ENCODE assay signal across 15 cellular contexts in the genomic region with DNA sequence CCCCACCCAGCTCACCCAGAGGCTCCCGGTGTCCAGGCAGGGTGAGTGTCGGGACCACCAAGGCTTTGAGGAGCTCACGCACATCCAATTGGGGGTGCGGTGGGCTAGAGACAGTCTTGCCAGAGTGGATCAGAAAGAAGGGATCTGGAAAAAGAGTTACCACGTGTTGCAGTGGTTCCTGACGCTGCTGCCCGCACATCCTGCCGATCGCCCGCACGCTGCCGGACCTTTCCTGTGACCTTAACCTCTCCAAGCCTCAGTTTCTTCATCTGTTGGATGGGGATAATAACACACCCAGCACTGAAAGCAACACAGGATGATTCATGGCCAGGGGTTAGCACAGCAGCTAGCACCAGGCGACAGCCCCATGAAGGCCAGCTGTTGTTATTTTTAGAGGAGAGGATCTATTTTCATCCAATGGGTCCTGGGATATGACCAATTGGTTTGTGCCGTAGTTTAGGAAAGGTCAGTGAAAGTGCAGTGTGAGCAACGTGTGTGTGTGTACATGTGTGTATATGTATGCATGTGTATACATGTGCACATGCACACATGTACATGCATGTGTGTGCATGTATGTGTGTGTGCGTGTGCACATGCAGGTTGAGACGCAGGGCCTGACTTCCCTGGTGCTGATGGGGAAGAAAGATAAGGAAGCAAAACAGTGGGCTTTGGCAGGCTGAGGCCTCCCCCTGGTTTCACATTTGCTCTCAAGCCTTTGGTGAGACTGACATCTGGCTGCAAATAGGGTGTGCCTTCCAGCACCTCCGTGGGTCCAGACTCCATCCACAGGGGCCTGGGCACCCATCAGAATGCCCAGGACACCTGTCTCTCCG. TPM values are rescaled to one million over a fixed set of nuclear protein-coding genes. Genes with fewer than 3 reads are reported as not detected.
DNase-seq lines count a peak whose midpoint lies in the region; ATAC-seq and TF ChIP-seq lines count a peak whose summit lies in the region.
"Had no signal": no experiment of that assay in that cellular context is flagged by ENCODE, and none has a peak within 500 bp of the region (broad histone marks: within the 10 kb centered on the region; RNA-seq: fewer than 3 reads in every experiment).

No MANE protein-coding gene starts in this region.

- TF ChIP-seq POLR2A in upper lobe of left lung (IDR thresholded peaks at IDR 0.05): no peak

- peaks cover 20% of the 10 kb centered on the region for H3K4me1 Mint-ChIP-seq in activated naive CD4-positive, alpha-beta T cell treated with anti-CD3 and anti-CD28 coated beads for 36 hours (ENCODE audit: low read depth)
- peaks cover 72 to 73% of the 10 kb centered on the region in 2 donors for H3K4me1 Mint-ChIP-seq in immature natural killer cell

- H3K4me3 ChIP-seq in RWPE2 (ENCODE audit: severe bottlenecking): no peak overlapping the region
- peak overlapping the region in 3 of 4 donors; percentile 26 to 44 (median 30) for H3K4me3 ChIP-seq in upper lobe of left lung
- H3K4me3 ChIP-seq: SK-N-MC had no signal

- H3K36me3 Mint-ChIP-seq in activated naive CD4-positive, alpha-beta T cell treated with anti-CD3 and anti-CD28 coated beads for 36 hours (ENCODE audit: low read depth): no peaks in the 10 kb centered on the region
- H3K36me3 Mint-ChIP-seq in immature natural killer cell: peaks cover 0 to 18% (median 15%) of the 10 kb centered on the region in 3 donors

- peak; percentile 19 for DNase-seq in activated naive CD4-positive, alpha-beta T cell treated with anti-CD3 and anti-CD28 coated beads for 36 hours
- no peak for DNase-seq in activated naive CD4-positive, alpha-beta T cell treated with Interleukin-2 at 50 U/mL for 16 hours
- DNase-seq in RWPE2 (ENCODE audit: low spot score): peak; percentile 15
- DNase-seq in immature natural killer cell: peak in 2 of 3 donors; percentile 34 to 41
- peak in 1 of 2 donors; percentile 58 for DNase-seq in upper lobe of left lung
- no peak for DNase-seq in NAMALWA (ENCODE audit: low spot score)
- DNase-seq in left lobe of liver (ENCODE audit: low spot score): no peak
- DNase-seq: activated CD4-positive, alpha-beta T cell treated with anti-CD3 and anti-CD28 coated beads for 48 hours; AML-193; NCI-H510A had no signal

- no peaks in the 10 kb centered on the region for H3K36me3 ChIP-seq in RWPE2 (ENCODE audit: low read depth)
- H3K36me3 ChIP-seq in upper lobe of left lung: no peaks in the 10 kb centered on the region

- 65 to 69% methylated on average over 16 to 19 of the region's 19 CpGs for WGBS in upper lobe of left lung, 2 donors

- intact Hi-C loops in activated naive CD4-positive, alpha-beta T cell treated with anti-CD3 and anti-CD28 coated beads for 36 hours (cut with micrococcal nuclease): loop anchor here (10.0 kb wide), 1 partner anchor 153 kb away; the partner anchor contains the start of gene PYCARD

- H3K9me3 ChIP-seq in RWPE2 (ENCODE audit: severe bottlenecking) (no peaks in the 10 kb centered on the region), upper lobe of left lung (no peaks in the 10 kb centered on the region)

- CTCF ChIA-PET in activated naive CD4-positive, alpha-beta T cell treated with anti-CD3 and anti-CD28 coated beads for 36 hours (lab: Charles Lee): interaction anchor here (1.0 kb wide), 1 partner anchor 216 kb away, joined by 3 read pairs; no protein-coding TSS in a partner anchor

- no peak for TF ChIP-seq CTCF in RWPE2 (IDR thresholded peaks at IDR 0.05; ENCODE audit: poor library complexity, severe bottlenecking)
- peak in 1 of 6 experiments; percentile 8 for TF ChIP-seq CTCF in upper lobe of left lung (IDR thresholded peaks at IDR 0.05)

- no peak overlapping the region for H3K27ac Mint-ChIP-seq in activated naive CD4-positive, alpha-beta T cell treated with anti-CD3 and anti-CD28 coated beads for 36 hours
- H3K27ac Mint-ChIP-seq in immature natural killer cell: peak overlapping the region; percentile 75 to 93 (median 84)
- H3K27ac Mint-ChIP-seq: nephron progenitor cell; stimulated activated naive CD8-positive, alpha-beta T cell treated with anti-CD3 and anti-CD28 coated beads, Interleukin-15, Interleukin-2, amounts not matched to agents 100 ng/mL and 50 ng/mL, for 24 hours had no signal

- no peak for ATAC-seq in RWPE2 (ENCODE audit: low read depth)
- ATAC-seq in upper lobe of left lung (ENCODE audit: low FRiP score in 2 of 2): no peak
- no peak for ATAC-seq in HG03571 (IDR thresholded peaks at IDR 0.05; ENCODE audit: unreplicated experiment)
- ATAC-seq in left lobe of liver: no peak

- no peaks in the 10 kb centered on the region for H3K27me3 Mint-ChIP-seq in activated naive CD4-positive, alpha-beta T cell treated with anti-CD3 and anti-CD28 coated beads for 36 hours (ENCODE audit: low read depth)
- peaks cover 3 to 5% (median 4%) of the 10 kb centered on the region in 3 donors for H3K27me3 Mint-ChIP-seq in immature natural killer cell (ENCODE audit: low read depth in 3 of 3)
- H3K27me3 Mint-ChIP-seq: stimulated activated naive CD8-positive, alpha-beta T cell treated with anti-CD3 and anti-CD28 coated beads, Interleukin-15, Interleukin-2, amounts not matched to agents 100 ng/mL and 50 ng/mL, for 24 hours had no signal

- H3K4me3 Mint-ChIP-seq in activated naive CD4-positive, alpha-beta T cell treated with anti-CD3 and anti-CD28 coated beads for 36 hours: no peak overlapping the region
- H3K4me3 Mint-ChIP-seq in immature natural killer cell: peak overlapping the region; percentile 78 to 91 (median 84)
- H3K4me3 Mint-ChIP-seq: nephron progenitor cell had no signal

- H3K27ac ChIP-seq in RWPE2 (ENCODE audit: poor library complexity, severe bottlenecking) (no peak overlapping the region), upper lobe of left lung (peak overlapping the region in 2 of 4 donors; percentile 26 to 87)
- H3K27ac ChIP-seq: epithelial cell of prostate, SK-N-MC had no signal

- no peaks in the 10 kb centered on the region for H3K4me1 ChIP-seq in RWPE2 (ENCODE audit: insufficient read depth, poor library complexity, severe bottlenecking)
- no peaks in the 10 kb centered on the region for H3K4me1 ChIP-seq in upper lobe of left lung

- no peaks in the 10 kb centered on the region for H3K9me3 Mint-ChIP-seq in activated naive CD4-positive, alpha-beta T cell treated with anti-CD3 and anti-CD28 coated beads for 36 hours
- H3K9me3 Mint-ChIP-seq in immature natural killer cell: no peaks in the 10 kb centered on the region
- H3K9me3 Mint-ChIP-seq: nephron progenitor cell; stimulated activated naive CD8-positive, alpha-beta T cell treated with anti-CD3 and anti-CD28 coated beads, Interleukin-15, Interleukin-2, amounts not matched to agents 100 ng/mL and 50 ng/mL, for 24 hours had no signal

- H3K27me3 ChIP-seq in RWPE2 (ENCODE audit: insufficient read depth, poor library complexity, severe bottlenecking): no peaks in the 10 kb centered on the region
- H3K27me3 ChIP-seq in upper lobe of left lung: no peaks in the 10 kb centered on the region

- TF ChIP-seq EP300 in upper lobe of left lung (IDR thresholded peaks at IDR 0.05): no peak

RNA-seq across cellular contexts. Expression of gene ITGAX, which starts 2.6 kb away (rescaled TPM):
- 1 to 10 TPM; 2.4 to 2.9 TPM for total RNA-seq in activated naive CD4-positive, alpha-beta T cell treated with anti-CD3 and anti-CD28 coated beads for 36 hours
- polyA plus RNA-seq in immature natural killer cell: 10 to 100 TPM; 41.6 to 82.9 (median 47.9) TPM
- total RNA-seq in upper lobe of left lung (100 to 1,000 TPM in 4 of 6 donors, 10 to 100 TPM in 2; 24.0 to 318 (median 134) TPM), left lobe of liver (1.8 TPM)

RNA-seq across cellular contexts. Expression of gene ITGAD, which starts 35.6 kb away (rescaled TPM):
- total RNA-seq in activated naive CD4-positive, alpha-beta T cell treated with anti-CD3 and anti-CD28 coated beads for 36 hours: not detected
- under 1 TPM in 2 of 3 donors, not detected in 1; 0.27 to 0.47 TPM for polyA plus RNA-seq in immature natural killer cell
- under 1 TPM in 3 of 6 donors, not detected in 3; 0.15 to 0.69 (median 0.52) TPM for total RNA-seq in upper lobe of left lung
- total RNA-seq in left lobe of liver: 0.70 TPM

Comparison
In these comparisons a context has a peak if more than half of its experiments do, and no peak if none do; other contexts are left out.
1. DNase-seq: peak in activated naive CD4-positive, alpha-beta T cell treated with anti-CD3 and anti-CD28 coated beads for 36 hours (single experiment), RWPE2 (single experiment) and immature natural killer cell (2 of 3); none in activated naive CD4-positive, alpha-beta T cell treated with Interleukin-2 at 50 U/mL for 16 hours (single experiment), NAMALWA (single experiment) and left lobe of liver (single experiment).